38 cellular contexts compared by ENCODE assay signal in the genomic region with DNA sequence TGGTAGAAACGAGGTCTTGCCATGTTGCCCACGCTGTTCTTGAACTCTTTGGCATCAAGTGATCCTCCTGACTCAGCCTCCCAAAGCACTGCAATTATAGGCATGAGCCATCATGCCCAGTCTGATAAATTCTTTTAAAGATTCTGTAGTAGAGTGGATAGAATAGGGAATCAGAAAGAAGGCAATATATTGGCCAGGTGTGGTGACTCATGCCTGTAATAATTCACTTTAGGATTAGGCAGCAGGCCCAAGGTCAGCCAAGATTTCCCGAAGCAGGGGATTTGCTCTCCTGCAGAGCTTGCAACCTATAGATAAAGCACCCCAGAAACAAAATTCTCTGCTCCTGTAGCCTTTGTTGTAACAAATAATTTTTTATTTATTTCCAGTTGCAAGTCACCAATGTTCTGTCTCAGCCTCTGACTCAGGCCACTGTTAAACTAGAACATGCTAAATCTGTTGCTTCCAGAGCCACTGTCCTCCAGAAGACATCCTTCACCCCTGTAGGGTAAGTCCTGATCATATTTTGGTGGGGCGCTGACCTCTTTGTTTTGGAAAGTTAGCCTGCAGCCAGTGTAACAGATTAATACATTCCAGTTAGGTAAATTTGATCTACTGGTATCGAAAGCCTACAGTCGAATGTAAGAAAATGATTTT. TPM values are rescaled to one million over a fixed set of nuclear protein-coding genes. Genes with fewer than 3 reads are reported as not detected.
A peak's percentile ranks its signal among the peaks of the same experiment; 100 is the strongest.
DNase-seq lines count a peak whose midpoint lies in the region; FAIRE-seq and TF ChIP-seq lines count a peak whose summit lies in the region.
"Had no signal": no experiment of that assay in that cellular context is flagged by ENCODE, and none has a peak within 500 bp of the region (broad histone marks: within the 10 kb centered on the region; RNA-seq: fewer than 3 reads in every experiment).

No MANE protein-coding gene starts in this region.

- H3K27me3 Mint-ChIP-seq in MCF 10A (ENCODE audit: insufficient read depth, unreplicated experiment): no peaks in the 10 kb centered on the region
- H3K27me3 Mint-ChIP-seq in T-helper 2 cell treated with Interferon-gamma antibody and Interleukin-4, amounts not matched to agents 5 μg/mL and 100 μg/mL, for 36 hours (ENCODE audit: low read depth): no peaks in the 10 kb centered on the region
- H3K27me3 Mint-ChIP-seq: activated T-helper 17 cell treated with anti-CD3 and anti-CD28 coated beads, Interleukin-2, amount 50 U/mL, for 72 hours; CD4-positive, CD25-positive, alpha-beta regulatory T cell; naive thymus-derived CD8-positive, alpha-beta T cell; stimulated activated naive B cell treated with anti-CD40 and anti-IgM and Interleukin-4, amounts not matched to agents 10 μg/mL and 1 μg/mL and 100 μg/mL, for 72 hours had no signal

- H3K4me3 Mint-ChIP-seq in MCF 10A (ENCODE audit: unreplicated experiment): no peak overlapping the region
- H3K4me3 Mint-ChIP-seq in T-helper 2 cell treated with Interferon-gamma antibody and Interleukin-4, amounts not matched to agents 5 μg/mL and 100 μg/mL, for 36 hours: no peak overlapping the region
- H3K4me3 Mint-ChIP-seq: activated CD8-positive, alpha-beta T cell treated with anti-CD3 and anti-CD28 coated beads, Interleukin-2, amount 10 ng/mL, durations not matched to agents 7 days and 5 days; activated T-helper 17 cell treated with anti-CD3 and anti-CD28 coated beads, Interleukin-2, amount 50 U/mL, for 72 hours; CD4-positive, CD25-positive, alpha-beta regulatory T cell; naive thymus-derived CD8-positive, alpha-beta T cell; stimulated activated naive B cell treated with anti-CD40 and anti-IgM and Interleukin-4, amounts not matched to agents 10 μg/mL and 1 μg/mL and 100 μg/mL, for 72 hours had no signal

- H3K4me3 ChIP-seq in breast epithelium (no peak overlapping the region), bronchial epithelial cell (ENCODE audit: low read depth, low read length) (no peak overlapping the region)
- H3K4me3 ChIP-seq: A549, heart right ventricle, lower lobe of right lung, PC-9 had no signal

- H3K36me3 Mint-ChIP-seq in MCF 10A (ENCODE audit: insufficient read depth, unreplicated experiment): peaks cover 87% of the 10 kb centered on the region
- H3K36me3 Mint-ChIP-seq in T-helper 2 cell treated with Interferon-gamma antibody and Interleukin-4, amounts not matched to agents 5 μg/mL and 100 μg/mL, for 36 hours (ENCODE audit: low read depth): peaks cover 52% of the 10 kb centered on the region

- H3K4me1 Mint-ChIP-seq in MCF 10A (ENCODE audit: insufficient read depth, unreplicated experiment): no peaks in the 10 kb centered on the region
- H3K4me1 Mint-ChIP-seq in T-helper 2 cell treated with Interferon-gamma antibody and Interleukin-4, amounts not matched to agents 5 μg/mL and 100 μg/mL, for 36 hours (ENCODE audit: low read depth): no peaks in the 10 kb centered on the region
- H3K4me1 Mint-ChIP-seq: activated T-helper 17 cell treated with anti-CD3 and anti-CD28 coated beads, Interleukin-2, amount 50 U/mL, for 72 hours had no signal

- BruUV-seq in MCF 10A (replicated peaks; lab: Mats Ljungman, UMichigan): no TSS peak

- CTCF ChIA-PET in MCF 10A (lab: Yijun Ruan, JAX): interaction anchor here (0.6 to 3.4 kb wide), 9 partner anchors 8 to 912 kb away, joined by 3 to 16 read pairs (median 4); no protein-coding TSS in a partner anchor

- H3K4me1 ChIP-seq in breast epithelium: no peaks in the 10 kb centered on the region
- H3K4me1 ChIP-seq: lower lobe of right lung had no signal

- no peak overlapping the region for H3K27ac ChIP-seq in breast epithelium
- H3K27ac ChIP-seq: A549, heart right ventricle, lower lobe of right lung, PC-9 had no signal

- H3K27ac Mint-ChIP-seq in MCF 10A (ENCODE audit: low read depth, unreplicated experiment): no peak overlapping the region
- no peak overlapping the region for H3K27ac Mint-ChIP-seq in T-helper 2 cell treated with Interferon-gamma antibody and Interleukin-4, amounts not matched to agents 5 μg/mL and 100 μg/mL, for 36 hours
- H3K27ac Mint-ChIP-seq: activated CD8-positive, alpha-beta T cell treated with anti-CD3 and anti-CD28 coated beads, Interleukin-2, amount 10 ng/mL, durations not matched to agents 7 days and 5 days; activated T-helper 17 cell treated with anti-CD3 and anti-CD28 coated beads, Interleukin-2, amount 50 U/mL, for 72 hours; naive thymus-derived CD8-positive, alpha-beta T cell; stimulated activated naive B cell treated with anti-CD40 and anti-IgM and Interleukin-4, amounts not matched to agents 10 μg/mL and 1 μg/mL and 100 μg/mL, for 72 hours had no signal

- no peaks in the 10 kb centered on the region for H3K36me3 ChIP-seq in breast epithelium
- H3K36me3 ChIP-seq in bronchial epithelial cell (ENCODE audit: control insufficient read depth, insufficient read depth, low read length): peaks cover 15% of the 10 kb centered on the region

- no peak for TF ChIP-seq POLR2A in breast epithelium (IDR thresholded peaks at IDR 0.05)

- no peaks in the 10 kb centered on the region for H3K9me3 Mint-ChIP-seq in MCF 10A (ENCODE audit: unreplicated experiment)
- H3K9me3 Mint-ChIP-seq in T-helper 2 cell treated with Interferon-gamma antibody and Interleukin-4, amounts not matched to agents 5 μg/mL and 100 μg/mL, for 36 hours: no peaks in the 10 kb centered on the region
- H3K9me3 Mint-ChIP-seq: activated T-helper 17 cell treated with anti-CD3 and anti-CD28 coated beads, Interleukin-2, amount 50 U/mL, for 72 hours; CD4-positive, CD25-positive, alpha-beta regulatory T cell; naive thymus-derived CD8-positive, alpha-beta T cell; stimulated activated naive B cell treated with anti-CD40 and anti-IgM and Interleukin-4, amounts not matched to agents 10 μg/mL and 1 μg/mL and 100 μg/mL, for 72 hours had no signal

- POLR2A ChIA-PET in MCF 10A (lab: Yijun Ruan, JAX): interaction anchor here (0.6 to 1.8 kb wide), 8 partner anchors 11 to 1095 kb away, joined by 3 to 7 read pairs (median 4); a partner anchor contains a TSS

- TF ChIP-seq CTCF in MCF 10A (IDR thresholded peaks at IDR 0.05; ENCODE audit: unreplicated experiment) (no peak), breast epithelium (IDR thresholded peaks at IDR 0.05) (no peak), bronchial epithelial cell (IDR thresholded peaks at IDR 0.05; ENCODE audit: insufficient read depth, low read length, severe bottlenecking) (no peak)

- intact Hi-C loops in MCF 10A (cut with micrococcal nuclease) (no loop called here), breast epithelium (cut with DNase I; ENCODE audit: low total_unique reads) (loop anchor here (10.0 kb wide), 1 partner anchor 325 kb away; no protein-coding TSS in a partner anchor)

- no peak for FAIRE-seq in bronchial epithelial cell (lab: Jason Lieb, UNC)
- FAIRE-seq: A549, colon had no signal

- DNase-seq in MCF 10A (ENCODE audit: unreplicated experiment) (peak; percentile 56), breast epithelium (ENCODE audit: low spot score in 2 of 2) (no peak), bronchial epithelial cell (ENCODE audit: low read depth) (peak; percentile 72), kidney tubule cell (ENCODE audit: low spot score) (peak; percentile 41), RPMI8226 (no peak), KG1 (lab: John Stamatoyannopoulos, UW) (no peak), NCI-H526 (lab: John Stamatoyannopoulos, UW) (no peak)
- DNase-seq in T-helper 2 cell treated with Interferon-gamma antibody and Interleukin-4, amounts not matched to agents 5 μg/mL and 100 μg/mL, for 36 hours (ENCODE audit: low spot score): no peak
- DNase-seq: activated CD4-positive, alpha-beta T cell treated with anti-CD3 and anti-CD28 coated beads for 1 hour; activated CD8-positive, alpha-beta T cell treated with anti-CD3 and anti-CD28 coated beads, Interleukin-2, amount 10 ng/mL, durations not matched to agents 7 days and 5 days; activated naive CD4-positive, alpha-beta T cell treated with anti-CD3 and anti-CD28 coated beads, Interleukin-2, amount 50 U/mL, for 16 hours; AML-193; amygdala; Calu3; CD4-positive, CD25-positive, alpha-beta regulatory T cell; DMS79; effector CD8-positive, alpha-beta T cell; erythroblast; GDM1; heart right ventricle; Kasumi-1; kidney glomerular epithelial cell; lower lobe of right lung; naive thymus-derived CD8-positive, alpha-beta T cell; NCI-H1930; NCI-H2171 treated with DMSO at 0.1 percent for 48 hours; NCI-H524; nucleus accumbens; PC-9; SHP77 treated with DMSO at 0.1 percent for 48 hours; stimulated activated naive B cell treated with anti-CD40 and anti-IgM and Interleukin-4, amounts not matched to agents 10 μg/mL and 1 μg/mL and 100 μg/mL, for 72 hours; T-helper 2 cell had no signal

- no peaks in the 10 kb centered on the region for H3K9me3 ChIP-seq in breast epithelium
- H3K9me3 ChIP-seq: A549, heart right ventricle, lower lobe of right lung had no signal

- H3K27me3 ChIP-seq in breast epithelium (no peaks in the 10 kb centered on the region), bronchial epithelial cell (ENCODE audit: control insufficient read depth, insufficient read depth, low read length) (no peaks in the 10 kb centered on the region)
- H3K27me3 ChIP-seq: heart right ventricle had no signal

RNA-seq across cellular contexts. Expression of a gene that starts 30.4 kb away (rescaled TPM):
- 1.1 and 1.5 TPM in 2 replicates for total RNA-seq in MCF 10A (2022)
- total RNA-seq in breast epithelium: 1 to 10 TPM; 2.0 to 8.3 (median 2.8) TPM
- total RNA-seq in bronchial epithelial cell: under 0.01 and 0.13 TPM in 2 replicates

RNA-seq across cellular contexts. Expression of a gene that starts 30.7 kb away (rescaled TPM):
- total RNA-seq in MCF 10A (2022): 226 and 259 TPM in 2 replicates
- 100 to 1,000 TPM; 108 to 161 (median 154) TPM for total RNA-seq in breast epithelium
- 178 and 216 TPM in 2 replicates for total RNA-seq in bronchial epithelial cell

RNA-seq across cellular contexts. Expression of a gene that starts 51.8 kb away (rescaled TPM):
- total RNA-seq in MCF 10A (2022) (not detected in 2 replicates), breast epithelium (not detected), bronchial epithelial cell (not detected in 2 replicates)
- total RNA-seq: activated CD8-positive, alpha-beta T cell treated with anti-CD3 and anti-CD28 coated beads, Interleukin-2, amount 10 ng/mL, durations not matched to agents 7 days and 5 days; activated T-helper 17 cell treated with anti-CD3 and anti-CD28 coated beads, Interleukin-2, amount 50 U/mL, for 72 hours; Calu3; CD4-positive, CD25-positive, alpha-beta regulatory T cell; fibroblast of villous mesenchyme; lower lobe of right lung; naive thymus-derived CD8-positive, alpha-beta T cell; PC-9; skeletal muscle tissue; ureter had no signal

Comparison
In these comparisons a context has a peak if more than half of its experiments do, and no peak if none do; other contexts are left out.
1. DNase-seq: peak in MCF 10A (single experiment), bronchial epithelial cell (single experiment) and kidney tubule cell (single experiment); none in breast epithelium (0 of 2), T-helper 2 cell treated with Interferon-gamma antibody and Interleukin-4, amounts not matched to agents 5 μg/mL and 100 μg/mL, for 36 hours (single experiment), RPMI8226 (single experiment), KG1 (single experiment) and NCI-H526 (0 of 2).